ENCODE assay signal across 8 cellular contexts in the genomic region with DNA sequence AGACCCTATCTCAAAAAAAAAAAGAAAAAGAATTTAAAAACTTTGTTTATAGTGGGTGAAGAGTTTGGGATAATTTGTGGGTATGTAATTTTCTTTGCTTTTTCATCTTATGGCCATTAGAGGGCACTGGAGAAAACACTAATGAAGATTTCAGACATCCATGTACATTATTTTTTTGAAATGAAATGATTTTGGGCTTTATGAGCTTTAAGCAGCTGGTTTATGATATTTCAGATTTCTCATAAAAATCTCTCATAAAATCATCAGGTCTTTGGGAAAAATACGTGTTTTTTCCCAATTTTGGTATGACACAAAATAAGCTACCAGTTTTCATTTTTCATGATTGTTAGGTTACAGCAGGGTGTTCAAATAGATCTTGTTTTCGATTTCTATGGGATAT. TPM values are rescaled to one million over a fixed set of nuclear protein-coding genes. Genes with fewer than 3 reads are reported as not detected.
DNase-seq lines count a peak whose midpoint lies in the region; ATAC-seq and TF ChIP-seq lines count a peak whose summit lies in the region.
"Not testable (repeated sequence)": the region's sequence is repeated elsewhere in the genome, so short reads cannot be mapped to it uniquely, and the experiment has no call there.

No MANE protein-coding gene starts in this region.

- TF ChIP-seq POLR2A in right lobe of liver (IDR thresholded peaks at IDR 0.05), result not testable (repeated sequence)

- not testable (repeated sequence) for H3K4me2 ChIP-seq in SK-N-SH; mammary epithelial cell (ENCODE audit: insufficient read depth, low read depth, low read length)

- H3K27ac ChIP-seq in ACC112 (ENCODE audit: low read depth, low read length) (peak overlapping the region; percentile 64), SK-N-SH (ENCODE audit: low read depth in 2 of 2, low read length in 1 of 2) (peak overlapping the region in 1 of 2 experiments; percentile 8; a peak in 1 of 4 replicates)
- H3K27ac ChIP-seq in mammary epithelial cell (ENCODE audit: insufficient read depth, low read depth, low read length); right lobe of liver; psoas muscle: not testable (repeated sequence)

- not testable (repeated sequence) for H3K9me3 ChIP-seq in SK-N-SH; mammary epithelial cell (replicated peaks; ENCODE audit: insufficient read depth, low read length); right lobe of liver; psoas muscle

- not testable (repeated sequence) for H3K9me2 ChIP-seq in SK-N-SH

- peak; percentile 53 for TF ChIP-seq RAD21 in SK-N-SH (IDR thresholded peaks at IDR 0.05; ENCODE audit: low read length)

- peak in 2 of 4 donors; percentile 35 to 39 for ATAC-seq in right lobe of liver
- not testable (repeated sequence) for ATAC-seq in psoas muscle

- not testable (repeated sequence) for H3K27me3 ChIP-seq in ACC112 (ENCODE audit: insufficient read depth, low read length); SK-N-SH (ENCODE audit: insufficient read depth); mammary epithelial cell (ENCODE audit: insufficient read depth, low read length); right lobe of liver; psoas muscle (ENCODE audit: insufficient read depth in 3 of 3, low read length in 2 of 3)

- intact Hi-C loops in mammary epithelial cell (cut with micrococcal nuclease), result loop anchor here (10.0 kb wide), 1 partner anchor 264 kb away; no protein-coding TSS in a partner anchor
- intact Hi-C loops in right lobe of liver (cut with DNase I); psoas muscle (cut with DNase I): not testable (repeated sequence)

- not testable (repeated sequence) for BruUV-seq in mammary epithelial cell (replicated peaks; lab: Mats Ljungman, UMichigan)

- not testable (repeated sequence) for DNase-seq in GM10248 (ENCODE audit: extremely low spot score); LNCaP clone FGC (ENCODE audit: low read depth); SK-N-SH; mammary epithelial cell; fibroblast of pulmonary artery (ENCODE audit: low read depth); right lobe of liver; psoas muscle

- dilution Hi-C loops in mammary epithelial cell (cut with HindIII; ENCODE audit: low sequenced_read_pairs), result not testable (repeated sequence)

- H3K4me1 ChIP-seq in ACC112 (ENCODE audit: control insufficient read depth, insufficient read depth, low read length, unreplicated experiment), result peaks cover 19% of the 10 kb centered on the region
- not testable (repeated sequence) for H3K4me1 ChIP-seq in SK-N-SH (ENCODE audit: control insufficient read depth in 1 of 2, insufficient read depth in 2 of 2, low read depth in 1 of 2, low read length in 1 of 2); right lobe of liver
- peaks cover 10% of the 10 kb centered on the region for H3K4me1 ChIP-seq in mammary epithelial cell (ENCODE audit: insufficient read depth, low read length)
- peaks cover 20% of the 10 kb centered on the region for H3K4me1 ChIP-seq in psoas muscle

- H3K79me2 ChIP-seq in ACC112 (ENCODE audit: control insufficient read depth, insufficient read depth, low read length, unreplicated experiment); SK-N-SH (ENCODE audit: insufficient read depth); mammary epithelial cell (ENCODE audit: insufficient read depth, low read length): not testable (repeated sequence)

- peaks cover 21% of the 10 kb centered on the region for H3F3A ChIP-seq in SK-N-SH (replicated peaks; ENCODE audit: insufficient read depth)

- not testable (repeated sequence) for H2AFZ ChIP-seq in ACC112 (ENCODE audit: low read length, unreplicated experiment); SK-N-SH (ENCODE audit: low read depth); mammary epithelial cell (ENCODE audit: low read depth, low read length)

- TF ChIP-seq CTCF in GM10248 (IDR thresholded peaks at IDR 0.05; ENCODE audit: control extremely low read depth, extremely low read depth, low read depth, missing control alignments), result peak; percentile 15
- TF ChIP-seq CTCF in LNCaP clone FGC (IDR thresholded peaks at IDR 0.05; ENCODE audit: control insufficient read depth, extremely low read depth, insufficient read depth), result 0 out of 2 replicates have a peak, but pooled peaks have one; percentile 14
- TF ChIP-seq CTCF in SK-N-SH (IDR thresholded peaks at IDR 0.05), result peak; percentile 71
- peak; percentile 12 to 32 for TF ChIP-seq CTCF in mammary epithelial cell (conservative IDR thresholded peaks at IDR 0.05 in 1 of 2, IDR thresholded peaks at IDR 0.05 in 1 of 2; ENCODE audit: extremely low read depth in 1 of 2, insufficient read depth in 1 of 2, low read depth in 1 of 2, low read length in 2 of 2)
- TF ChIP-seq CTCF in fibroblast of pulmonary artery (IDR thresholded peaks at IDR 0.05; ENCODE audit: low read length, missing control alignments), result peak; percentile 21
- TF ChIP-seq CTCF in right lobe of liver (IDR thresholded peaks at IDR 0.05), result peak; percentile 16 to 50 (median 44)
- TF ChIP-seq CTCF in psoas muscle (IDR thresholded peaks at IDR 0.05), result peak; percentile 41

- H3K9ac ChIP-seq in SK-N-SH; mammary epithelial cell (ENCODE audit: insufficient read depth, low read length): not testable (repeated sequence)

- CTCF ChIA-PET in GM10248 (lab: Yijun Ruan, JAX), result not testable (repeated sequence)
- CTCF ChIA-PET in SK-N-SH (lab: Yijun Ruan, JAX), result interaction anchor here (0.9 to 1.5 kb wide), 3 partner anchors 45 to 513 kb away, joined by 3 to 5 read pairs (median 3); no protein-coding TSS in a partner anchor
- CTCF ChIA-PET in mammary epithelial cell (lab: Charles Lee; ENCODE audit: low non-redundant PET), result interaction anchor here (0.6 to 0.7 kb wide), 2 partner anchors 21 to 267 kb away, joined by 3 to 5 read pairs; no protein-coding TSS in a partner anchor

- in situ Hi-C loops in mammary epithelial cell (cut with MboI; ENCODE audit: low sequenced_read_pairs in 2 of 2), result not testable (repeated sequence)

- TF ChIP-seq EP300 in SK-N-SH (IDR thresholded peaks at IDR 0.05; ENCODE audit: borderline replicate concordance in 1 of 2, low read depth in 1 of 2, low read length in 1 of 2), result not testable (repeated sequence)

- 49% methylated on average over 2 of the region's 2 CpGs for WGBS in SK-N-SH (ENCODE audit: low lambda C conversion rate)
- WGBS in mammary epithelial cell (ENCODE audit: low coverage, missing lambda C conversion rate), result 45% methylated on average over 2 of the region's 2 CpGs
- WGBS in right lobe of liver (ENCODE audit: insufficient coverage, low coverage, low lambda C conversion rate, missing lambda C conversion rate), result 19% methylated on average over 2 of the region's 2 CpGs
- WGBS in psoas muscle, 3 donors, result 31 to 39% (median 31%) methylated on average over 2 of the region's 2 CpGs

- POLR2A ChIA-PET in GM10248 (lab: Yijun Ruan, JAX); SK-N-SH (lab: Yijun Ruan, JAX): not testable (repeated sequence)

- H3K4me3 ChIP-seq in ACC112 (ENCODE audit: low read depth, low read length); LNCaP clone FGC (ENCODE audit: low read depth, low read length); SK-N-SH (ENCODE audit: low read depth in 2 of 2, low read length in 1 of 2); mammary epithelial cell (replicated peaks in 1 of 3; ENCODE audit: insufficient read depth in 1 of 3, low read depth in 2 of 3, low read length in 3 of 3); fibroblast of pulmonary artery (replicated peaks; ENCODE audit: low read depth, low read length); right lobe of liver; psoas muscle: not testable (repeated sequence)

- not testable (repeated sequence) for H3K36me3 ChIP-seq in ACC112 (ENCODE audit: insufficient read depth, low read length); SK-N-SH (replicated peaks in 1 of 2; ENCODE audit: control insufficient read depth in 1 of 2, insufficient read depth in 2 of 2, low read length in 1 of 2); mammary epithelial cell (ENCODE audit: insufficient read depth, low read length); right lobe of liver; psoas muscle (ENCODE audit: insufficient read depth in 1 of 2, low read depth in 1 of 2)

- not testable (repeated sequence) for H4K20me1 ChIP-seq in SK-N-SH (ENCODE audit: insufficient read depth); mammary epithelial cell (ENCODE audit: insufficient read depth, low read length)

TF ChIP-seq in SK-N-SH, 30 proteins besides CTCF, POLR2A, EP300 and RAD21:
- TF ChIP-seq SMC3 (IDR thresholded peaks at IDR 0.05; ENCODE audit: low read depth, low read length), result 0 out of 2 replicates have a peak, but pooled peaks have one; percentile 12

RNA-seq across cellular contexts. Expression of a gene that starts 44.2 kb away (rescaled TPM):
- polyA plus RNA-seq in SK-N-SH (2012; rRNA removed) (15.0 and 20.8 TPM in 2 replicates), mammary epithelial cell (10.3 TPM), psoas muscle (10 to 100 TPM in 2 of 3 donors, 1 to 10 TPM in 1; 9.3 to 20.1 (median 10.4) TPM)
- polyA plus RNA-seq in SK-N-SH (2012; cell fraction: cytosol; rRNA removed), result 19.9 and 20.2 TPM in 2 replicates
- polyA plus RNA-seq in SK-N-SH (2012; cell fraction: nucleus; rRNA removed), result 13.9 and 20.2 TPM in 2 replicates
- total RNA-seq in mammary epithelial cell (10 to 100 TPM; 13.1 to 13.2 TPM), right lobe of liver (10 to 100 TPM in 4 of 6 experiments, 1 to 10 TPM in 2; 9.6 to 15.2 (median 10.2) TPM), psoas muscle (10 to 100 TPM in 3 of 4 donors, 1 to 10 TPM in 1; 9.9 to 13.7 (median 11.4) TPM)
- polyA minus RNA-seq in mammary epithelial cell, result 28.1 TPM

RNA-seq across cellular contexts. Expression of a gene that starts 45.4 kb away (rescaled TPM):
- polyA plus RNA-seq in SK-N-SH (2012; rRNA removed) (49.5 and 59.2 TPM in 2 replicates), mammary epithelial cell (64.4 TPM), psoas muscle (100 to 1,000 TPM; 270 to 402 (median 399) TPM)
- polyA plus RNA-seq in SK-N-SH (2012; cell fraction: cytosol; rRNA removed), result 67.7 and 89.6 TPM in 2 replicates
- polyA plus RNA-seq in SK-N-SH (2012; cell fraction: nucleus; rRNA removed), result 21.6 and 33.3 TPM in 2 replicates
- total RNA-seq in mammary epithelial cell (100 to 1,000 TPM in 1 of 2 donors, 10 to 100 TPM in 1; 92.0 to 140 TPM), right lobe of liver (10 to 100 TPM; 50.5 to 63.1 (median 60.5) TPM), psoas muscle (100 to 1,000 TPM; 236 to 417 (median 349) TPM)
- 20.2 TPM for polyA minus RNA-seq in mammary epithelial cell

Comparison
In these comparisons a context has a peak if more than half of its experiments do, and no peak if none do; other contexts are left out.
1. CTCF ChIP-seq: peak in every context shown above with its lines; median percentile 71 in SK-N-SH; 44 in right lobe of liver; 41 in psoas muscle; 22 in mammary epithelial cell; 21 in fibroblast of pulmonary artery; 15 in GM10248; 14 in LNCaP clone FGC.